ENCODE assay signal across 9 cellular contexts in the genomic region with DNA sequence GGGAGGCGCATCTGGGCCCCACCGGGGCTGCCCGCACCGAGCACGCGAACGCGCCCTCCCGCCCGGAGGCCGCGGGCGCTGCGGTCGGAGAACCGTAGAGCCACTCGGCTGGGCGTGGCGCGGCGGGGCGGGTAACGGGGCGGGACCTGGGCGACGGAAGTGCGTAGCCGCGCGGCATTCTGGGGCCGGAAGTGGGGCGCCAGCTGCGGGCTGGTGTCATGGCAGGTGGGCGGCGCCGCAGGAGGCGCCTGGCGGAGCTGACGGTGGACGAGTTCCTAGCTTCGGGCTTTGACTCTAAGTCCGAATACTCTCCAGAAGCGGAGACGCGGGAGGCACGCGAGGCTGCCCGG. TPM values are rescaled to one million over a fixed set of nuclear protein-coding genes. Genes with fewer than 3 reads are reported as not detected.
A peak's percentile ranks its signal among the peaks of the same experiment; 100 is the strongest.
DNase-seq lines count a peak whose midpoint lies in the region; ATAC-seq and TF ChIP-seq lines count a peak whose summit lies in the region.
"Not testable (repeated sequence)": the region's sequence is repeated elsewhere in the genome, so short reads cannot be mapped to it uniquely, and the experiment has no call there.
"Had no signal": no experiment of that assay in that cellular context is flagged by ENCODE, and none has a peak within 500 bp of the region (broad histone marks: within the 10 kb centered on the region; RNA-seq: fewer than 3 reads in every experiment).

No MANE protein-coding gene starts in this region.

- H2AFZ ChIP-seq in HCT116 (ENCODE audit: low read depth, low read length, poor library complexity, severe bottlenecking) = not testable (repeated sequence)

- RAD21 ChIA-PET in HCT116 (lab: Charles Lee; ENCODE audit: low non-redundant PET in 1 of 2, low total read pairs in 2 of 2, uncharacterized antibody in 2 of 2, unreplicated experiment in 2 of 2) = not testable (repeated sequence)

- H3K9me3 Mint-ChIP-seq in CD4-positive, CD25-positive, alpha-beta regulatory T cell; chondrocyte (ENCODE audit: low read depth): not testable (repeated sequence)

- ATAC-seq in CD4-positive, CD25-positive, alpha-beta regulatory T cell (ENCODE audit: low read depth in 2 of 2) = peak in 1 of 2 donors; percentile 48
- ATAC-seq in HCT116 (0 out of 2 replicates have a peak, but pooled peaks have one; percentile 30), Right ventricle myocardium inferior (peak; percentile 77)

- H3K27ac ChIP-seq in CD4-positive, CD25-positive, alpha-beta regulatory T cell (ENCODE audit: insufficient read depth, low read length, poor library complexity, severe bottlenecking); HCT116 (ENCODE audit: low read depth, low read length): not testable (repeated sequence)

- not testable (repeated sequence) for H3K27me3 ChIP-seq in CD4-positive, CD25-positive, alpha-beta regulatory T cell (ENCODE audit: control insufficient read depth, insufficient read depth, low read length); HCT116 (ENCODE audit: insufficient read depth, low read length)

- not testable (repeated sequence) for H4K20me1 ChIP-seq in HCT116 (ENCODE audit: insufficient read depth)

- H3K4me1 Mint-ChIP-seq in CD4-positive, CD25-positive, alpha-beta regulatory T cell; chondrocyte (ENCODE audit: low read depth): not testable (repeated sequence)

- H3K27me3 Mint-ChIP-seq in CD4-positive, CD25-positive, alpha-beta regulatory T cell = not testable (repeated sequence)
- peaks cover 22% of the 10 kb centered on the region for H3K27me3 Mint-ChIP-seq in chondrocyte (ENCODE audit: low read depth)

- not testable (repeated sequence) for H3K79me2 ChIP-seq in HCT116 (ENCODE audit: insufficient read depth, low read length)

- not testable (repeated sequence) for H3K9ac ChIP-seq in HCT116 (ENCODE audit: low read length)

- H3K9me3 ChIP-seq in CD4-positive, CD25-positive, alpha-beta regulatory T cell (ENCODE audit: control insufficient read depth in 2 of 2, low read length in 2 of 2); HCT116 (ENCODE audit: control insufficient read depth in 1 of 2, insufficient read depth in 1 of 2, low read depth in 1 of 2, low read length in 2 of 2): not testable (repeated sequence)

- not testable (repeated sequence) for TF ChIP-seq RAD21 in HCT116 (IDR thresholded peaks at IDR 0.05; ENCODE audit: low read depth)

- not testable (repeated sequence) for H3K27ac Mint-ChIP-seq in CD4-positive, CD25-positive, alpha-beta regulatory T cell; chondrocyte (ENCODE audit: unreplicated experiment)

- H3K4me3 ChIP-seq in CD4-positive, CD25-positive, alpha-beta regulatory T cell (ENCODE audit: low read depth, low read length); HCT116 (replicated peaks in 1 of 2; ENCODE audit: low read depth in 1 of 2, low read length in 2 of 2): not testable (repeated sequence)

- not testable (repeated sequence) for H3K4me2 ChIP-seq in HCT116 (ENCODE audit: low read length)

- POLR2A ChIA-PET in HCT116 (lab: Charles Lee) = not testable (repeated sequence)

- not testable (repeated sequence) for TF ChIP-seq CTCF in HCT116 (IDR thresholded peaks at IDR 0.05 in 2 of 3, conservative IDR thresholded peaks at IDR 0.05 in 1 of 3; ENCODE audit: borderline replicate concordance in 1 of 3, insufficient read depth in 1 of 3, low read depth in 2 of 3, low read length in 2 of 3); chondrocyte (IDR thresholded peaks at IDR 0.05)

- H3K4me1 ChIP-seq in CD4-positive, CD25-positive, alpha-beta regulatory T cell (ENCODE audit: control insufficient read depth, insufficient read depth, low read length, poor library complexity, severe bottlenecking); HCT116 (ENCODE audit: control insufficient read depth in 1 of 2, insufficient read depth in 2 of 2, low read length in 2 of 2): not testable (repeated sequence)

- peak overlapping the region in 2 of 4 donors; percentile 50 to 54 for H3K4me3 Mint-ChIP-seq in CD4-positive, CD25-positive, alpha-beta regulatory T cell
- not testable (repeated sequence) for H3K4me3 Mint-ChIP-seq in chondrocyte (ENCODE audit: unreplicated experiment)

- not testable (repeated sequence) for H3K36me3 Mint-ChIP-seq in CD4-positive, CD25-positive, alpha-beta regulatory T cell; chondrocyte (ENCODE audit: low read depth)

- H3K9me2 ChIP-seq in HCT116 (ENCODE audit: insufficient read depth) = not testable (repeated sequence)

- H3K36me3 ChIP-seq in CD4-positive, CD25-positive, alpha-beta regulatory T cell (ENCODE audit: control insufficient read depth, insufficient read depth, low read length); HCT116 (ENCODE audit: control insufficient read depth in 1 of 2, insufficient read depth in 2 of 2, low read length in 2 of 2): not testable (repeated sequence)

- DNase-seq in CD4-positive, CD25-positive, alpha-beta regulatory T cell = peak in 2 of 3 donors; percentile 35 to 49
- DNase-seq in HCT116 (ENCODE audit: low read depth, low spot score); Right ventricle myocardium inferior (ENCODE audit: missing footprints): not testable (repeated sequence)
- peak; percentile 5 for DNase-seq in T-helper 9 cell
- peak; percentile 38 to 50 for DNase-seq in activated T-cell treated with anti-CD3 and anti-CD28 coated beads, Interleukin-2, amount 50 U/mL, for 48 hours
- DNase-seq in chondrocyte (ENCODE audit: low spot score) = peak; percentile 77
- DNase-seq in mucosa of gallbladder (ENCODE audit: low spot score) = peak; percentile 45
- DNase-seq in stimulated activated CD4-positive, alpha-beta T cell treated with anti-CD3 and anti-CD28 coated beads, Interleukin-4, amount 100 ng/mL, for 48 hours (ENCODE audit: low read depth in 2 of 2) = peak; percentile 7 to 11

- intact Hi-C loops in HCT116 (cut with micrococcal nuclease); Right ventricle myocardium inferior (cut with DNase I): not testable (repeated sequence)

- CTCF ChIA-PET in HCT116 (lab: Charles Lee) = not testable (repeated sequence)

- TF ChIP-seq POLR2A in HCT116 (IDR thresholded peaks at IDR 0.05; ENCODE audit: borderline replicate concordance, extremely low read depth, insufficient read depth, insufficient read length) = not testable (repeated sequence)

- not testable (repeated sequence) for BruUV-seq in HCT116 (replicated peaks; lab: Mats Ljungman, UMichigan)

RNA-seq across cellular contexts. Expression of gene TUBA3E, which starts 30.9 kb away (rescaled TPM):
- total RNA-seq in CD4-positive, CD25-positive, alpha-beta regulatory T cell = not detected
- polyA plus RNA-seq in CD4-positive, CD25-positive, alpha-beta regulatory T cell = not detected
- not detected for total RNA-seq in HCT116 (2021; ENCODE audit: unreplicated experiment)
- polyA plus RNA-seq in HCT116 (2012) = 0.05 TPM in 1 of 2 replicates, not detected in the other
- not detected in 3 replicates for total RNA-seq in chondrocyte
- 80.0 TPM for total RNA-seq in Right ventricle myocardium inferior
- total RNA-seq in mucosa of gallbladder = not detected
- polyA plus RNA-seq: A549 had no signal

RNA-seq across cellular contexts. Expression of gene MZT2B, which starts 47.1 kb away (rescaled TPM):
- total RNA-seq in CD4-positive, CD25-positive, alpha-beta regulatory T cell = 199 TPM
- polyA plus RNA-seq in CD4-positive, CD25-positive, alpha-beta regulatory T cell = 100 to 1,000 TPM; 186 to 259 (median 227) TPM
- total RNA-seq in HCT116 (2021; ENCODE audit: unreplicated experiment) = 334 TPM
- 396 and 440 TPM in 2 replicates for polyA plus RNA-seq in HCT116 (2012)
- total RNA-seq in chondrocyte = 255 to 269 TPM (median 260 TPM) in 3 replicates
- total RNA-seq in Right ventricle myocardium inferior = 595 TPM
- 220 TPM for total RNA-seq in mucosa of gallbladder

RNA-seq across cellular contexts. Expression of gene SMPD4, which starts 47.7 kb away (rescaled TPM):
- 78.7 TPM for total RNA-seq in CD4-positive, CD25-positive, alpha-beta regulatory T cell
- polyA plus RNA-seq in CD4-positive, CD25-positive, alpha-beta regulatory T cell = 10 to 100 TPM; 22.4 to 32.5 (median 29.9) TPM
- 98.9 TPM for total RNA-seq in HCT116 (2021; ENCODE audit: unreplicated experiment)
- 61.1 and 62.5 TPM in 2 replicates for polyA plus RNA-seq in HCT116 (2012)
- 50.7 to 67.1 TPM (median 58.3 TPM) in 3 replicates for total RNA-seq in chondrocyte
- total RNA-seq in Right ventricle myocardium inferior = 25.6 TPM
- total RNA-seq in mucosa of gallbladder = 42.1 TPM

Comparison
In these comparisons a context has a peak if more than half of its experiments do, and no peak if none do; other contexts are left out.
1. RNA of gene TUBA3E, which starts 30.9 kb away (total RNA-seq): 80.0 TPM in Right ventricle myocardium inferior (single experiment); not detected in CD4-positive, CD25-positive, alpha-beta regulatory T cell (single experiment), not detected in HCT116 (single experiment), not detected in chondrocyte and not detected in mucosa of gallbladder (single experiment); every median in the first group is over 10 times any median in the second.